ENCODE assay signal across 23 cellular contexts in genomic region chr10:10164845-10165244, GRCh38.
"Had no signal": no experiment of that assay in that cellular context is flagged by ENCODE, and none has a peak within 500 bp of the region (broad histone marks: within the 10 kb centered on the region; RNA-seq: fewer than 3 reads in every experiment).

No MANE protein-coding gene starts in this region.

- H3K4me1 Mint-ChIP-seq: naive B cell; nephron progenitor cell; stimulated activated memory B cell treated with anti-CD40 and anti-IgM and Interleukin-4, amounts not matched to agents 10 μg/mL and 1 μg/mL and 100 μg/mL, for 72 hours had no signal

- FAIRE-seq: endometrium, frontal cortex had no signal

- ATAC-seq: esophagus mucosa; heart right ventricle; left colon; left ventricle myocardium superior; sciatic nerve; stimulated activated memory B cell treated with anti-CD40 and anti-IgM and Interleukin-4, amounts not matched to agents 10 μg/mL and 1 μg/mL and 100 μg/mL, for 72 hours had no signal

- H3K27me3 Mint-ChIP-seq: naive B cell; stimulated activated memory B cell treated with anti-CD40 and anti-IgM and Interleukin-4, amounts not matched to agents 10 μg/mL and 1 μg/mL and 100 μg/mL, for 72 hours had no signal

- H3K27ac Mint-ChIP-seq: naive B cell; nephron progenitor cell; stimulated activated memory B cell treated with anti-CD40 and anti-IgM and Interleukin-4, amounts not matched to agents 10 μg/mL and 1 μg/mL and 100 μg/mL, for 72 hours; stimulated activated naive CD8-positive, alpha-beta T cell treated with anti-CD3 and anti-CD28 coated beads, Interleukin-15, Interleukin-2, amounts not matched to agents 100 ng/mL and 50 ng/mL, for 24 hours had no signal

- H3K36me3 Mint-ChIP-seq: naive B cell; stimulated activated memory B cell treated with anti-CD40 and anti-IgM and Interleukin-4, amounts not matched to agents 10 μg/mL and 1 μg/mL and 100 μg/mL, for 72 hours had no signal

- H3K27ac ChIP-seq: dorsolateral prefrontal cortex, heart right ventricle, spleen, testis, tibial nerve had no signal

- H3K9me3 ChIP-seq: testis had no signal

- H3K36me3 ChIP-seq: heart right ventricle, spleen, tibial nerve had no signal

- H3K4me3 Mint-ChIP-seq: naive B cell; nephron progenitor cell; stimulated activated memory B cell treated with anti-CD40 and anti-IgM and Interleukin-4, amounts not matched to agents 10 μg/mL and 1 μg/mL and 100 μg/mL, for 72 hours; stimulated activated naive CD8-positive, alpha-beta T cell treated with anti-CD3 and anti-CD28 coated beads, Interleukin-15, Interleukin-2, amounts not matched to agents 100 ng/mL and 50 ng/mL, for 24 hours had no signal

- H3K27me3 ChIP-seq: dorsolateral prefrontal cortex, heart right ventricle, spleen, testis, tibial nerve had no signal

- H3K4me1 ChIP-seq: heart right ventricle, spleen, testis, tibial nerve had no signal

- DNase-seq: cortex of kidney; dorsolateral prefrontal cortex; effector CD8-positive, alpha-beta T cell; heart right ventricle; hypothalamus; left colon; left ventricle myocardium superior; naive B cell; nephron progenitor cell; posterior cingulate gyrus; spleen; stimulated activated CD4-positive, alpha-beta T cell treated with anti-CD3 and anti-CD28 coated beads, Interleukin-15, amount 100 ng/mL, for 24 hours; stimulated activated CD4-positive, alpha-beta T cell treated with anti-CD3 and anti-CD28 coated beads, Interleukin-1b, Interleukin-23, amount 100 ng/mL, for 48 hours; stimulated activated CD4-positive, alpha-beta T cell treated with anti-CD3 and anti-CD28 coated beads, Interleukin-4, amount 100 ng/mL, for 24 hours; testis had no signal

- H3K4me3 ChIP-seq: dorsolateral prefrontal cortex, heart right ventricle, lung, spleen, testis, tibial nerve had no signal
